Comparison of ENCODE assay signal across 17 cellular contexts in genomic region chr2:45436456-45436855, GRCh38.
DNase-seq lines count a peak whose midpoint lies in the region; ATAC-seq, FAIRE-seq and TF ChIP-seq lines count a peak whose summit lies in the region.
"Had no signal": no experiment of that assay in that cellular context is flagged by ENCODE, and none has a peak within 500 bp of the region (broad histone marks: within the 10 kb centered on the region; RNA-seq: fewer than 3 reads in every experiment).

No MANE protein-coding gene starts in this region.

- no peak for DNase-seq in stimulated activated naive CD8-positive, alpha-beta T cell treated with anti-CD3 and anti-CD28 coated beads, Interleukin-15, Interleukin-2, amounts not matched to agents 100 U/mL and 50 U/mL, for 24 hours
- DNase-seq in Karpas-422 (peak; percentile 5), kidney tubule cell (ENCODE audit: low spot score) (peak; percentile 33), SKM-1 (lab: John Stamatoyannopoulos, UW; ENCODE audit: unreplicated experiment) (no peak), HepG2 (ENCODE audit: low spot score) (no peak), retina (no peak)
- DNase-seq: BE2C; Caco-2; CD8-positive, alpha-beta T cell; GM23248 had no signal

- no peak for TF ChIP-seq RAD21 in HepG2 (CRISPR knock-in tag; IDR thresholded peaks at IDR 0.05)

- H3K27ac ChIP-seq in Karpas-422 (ENCODE audit: low read length), result no peak overlapping the region
- no peak overlapping the region for H3K27ac ChIP-seq in HepG2 (ENCODE audit: extremely low read length, insufficient read depth, low read length)
- H3K27ac ChIP-seq: A549, C4-2B had no signal

- H3K27ac Mint-ChIP-seq in stimulated activated naive CD8-positive, alpha-beta T cell treated with anti-CD3 and anti-CD28 coated beads, Interleukin-15, Interleukin-2, amounts not matched to agents 100 ng/mL and 50 ng/mL, for 24 hours, result peak overlapping the region; percentile 52
- H3K27ac Mint-ChIP-seq: CD8-positive, alpha-beta T cell had no signal

- no peak overlapping the region for H2AFZ ChIP-seq in Karpas-422 (ENCODE audit: low read length)
- H2AFZ ChIP-seq in HepG2 (ENCODE audit: low read length), result no peak overlapping the region
- H2AFZ ChIP-seq: GM23248 had no signal

- no TSS peak for BruUV-seq in HepG2 (replicated peaks; lab: Mats Ljungman, UMichigan)

- H3K4me3 Mint-ChIP-seq in stimulated activated naive CD8-positive, alpha-beta T cell treated with anti-CD3 and anti-CD28 coated beads, Interleukin-15, Interleukin-2, amounts not matched to agents 100 ng/mL and 50 ng/mL, for 24 hours, result no peak overlapping the region
- H3K4me3 Mint-ChIP-seq: CD8-positive, alpha-beta T cell had no signal

- H3K9ac ChIP-seq in Karpas-422 (ENCODE audit: low read length) (no peak overlapping the region), HepG2 (ENCODE audit: insufficient read depth, low read depth, low read length) (no peak overlapping the region)
- H3K9ac ChIP-seq: GM23248 had no signal

- no peaks in the 10 kb centered on the region for H3K27me3 Mint-ChIP-seq in stimulated activated naive CD8-positive, alpha-beta T cell treated with anti-CD3 and anti-CD28 coated beads, Interleukin-15, Interleukin-2, amounts not matched to agents 100 ng/mL and 50 ng/mL, for 24 hours
- H3K27me3 Mint-ChIP-seq: IgD-negative memory B cell had no signal

- H3K27me3 ChIP-seq in Karpas-422 (ENCODE audit: low read length) (no peaks in the 10 kb centered on the region), HepG2 (ENCODE audit: control insufficient read depth in 1 of 2, insufficient read depth in 2 of 2, low read length in 2 of 2) (no peaks in the 10 kb centered on the region)
- H3K27me3 ChIP-seq: BE2C had no signal

- TF ChIP-seq EP300 in HepG2 (IDR thresholded peaks at IDR 0.05; ENCODE audit: low read depth in 2 of 2, low read length in 2 of 2), result no peak
- TF ChIP-seq EP300 in HepG2 (CRISPR knock-in tag; IDR thresholded peaks at IDR 0.05; ENCODE audit: borderline replicate concordance), result no peak

- H3K9me3 ChIP-seq in Karpas-422 (ENCODE audit: low read length), result no peaks in the 10 kb centered on the region
- H3K9me3 ChIP-seq in HepG2 (ENCODE audit: low read length), result no peaks in the 10 kb centered on the region
- H3K9me3 ChIP-seq: A549, BE2C, Caco-2 had no signal

- H4K20me1 ChIP-seq in Karpas-422 (ENCODE audit: insufficient read depth, low read depth, low read length) (no peaks in the 10 kb centered on the region), HepG2 (ENCODE audit: insufficient read depth, low read length) (no peaks in the 10 kb centered on the region)

- H3K4me1 Mint-ChIP-seq in stimulated activated naive CD8-positive, alpha-beta T cell treated with anti-CD3 and anti-CD28 coated beads, Interleukin-15, Interleukin-2, amounts not matched to agents 100 ng/mL and 50 ng/mL, for 24 hours (ENCODE audit: low read depth), result peaks cover 7% of the 10 kb centered on the region

- H3K9me2 ChIP-seq in Karpas-422 (replicated peaks; ENCODE audit: insufficient read depth, low read length), result no peaks in the 10 kb centered on the region

- POLR2A ChIA-PET in HepG2 (lab: Yijun Ruan, JAX), result no interaction called here

- H3K36me3 Mint-ChIP-seq in stimulated activated naive CD8-positive, alpha-beta T cell treated with anti-CD3 and anti-CD28 coated beads, Interleukin-15, Interleukin-2, amounts not matched to agents 100 ng/mL and 50 ng/mL, for 24 hours (ENCODE audit: low read depth), result peaks cover 40% of the 10 kb centered on the region

- H3K79me2 ChIP-seq in Karpas-422 (ENCODE audit: low read length) (no peaks in the 10 kb centered on the region), HepG2 (ENCODE audit: insufficient read depth, low read length) (no peaks in the 10 kb centered on the region)

- no peak overlapping the region for H3K4me2 ChIP-seq in Karpas-422 (ENCODE audit: low read depth, low read length, poor library complexity, severe bottlenecking)
- no peak overlapping the region for H3K4me2 ChIP-seq in HepG2 (ENCODE audit: low read depth, low read length)
- H3K4me2 ChIP-seq: A549 had no signal

- no peak overlapping the region for H3K4me3 ChIP-seq in Karpas-422 (ENCODE audit: low read length)
- H3K4me3 ChIP-seq in HepG2 (replicated peaks in 1 of 3; ENCODE audit: insufficient read depth in 1 of 3, low read depth in 2 of 3, low read length in 3 of 3), result no peak overlapping the region
- H3K4me3 ChIP-seq: A549, GM23248 had no signal

- intact Hi-C loops in HepG2 (cut with micrococcal nuclease; ENCODE audit: unreplicated experiment), result no loop called here

- peaks cover 22% of the 10 kb centered on the region for H3K9me3 Mint-ChIP-seq in stimulated activated naive CD8-positive, alpha-beta T cell treated with anti-CD3 and anti-CD28 coated beads, Interleukin-15, Interleukin-2, amounts not matched to agents 100 ng/mL and 50 ng/mL, for 24 hours

- H3K36me3 ChIP-seq in Karpas-422 (ENCODE audit: insufficient read depth, low read length), result no peaks in the 10 kb centered on the region
- no peaks in the 10 kb centered on the region; a peak in 1 of 5 replicates for H3K36me3 ChIP-seq in HepG2 (replicated peaks in 1 of 2; ENCODE audit: control insufficient read depth in 1 of 2, insufficient read depth in 2 of 2, low read length in 2 of 2)
- H3K36me3 ChIP-seq: BE2C had no signal

- in situ Hi-C loops in HepG2 (cut with HindIII; ENCODE audit: extremely low pct_ligation_motif_present, low pct_unique_long_range_greater_than_20kb), result no loop called here

- no peak for FAIRE-seq in HepG2 (lab: Jason Lieb, UNC)
- FAIRE-seq: A549, GM18507, H54 had no signal

- CTCF ChIA-PET in HepG2 (lab: Yijun Ruan, JAX; ENCODE audit: low intra/inter-chr PET ratio, low total read pairs), result no interaction called here

- ATAC-seq in stimulated activated naive CD8-positive, alpha-beta T cell treated with anti-CD3 and anti-CD28 coated beads, Interleukin-15, Interleukin-2, amounts not matched to agents 100 U/mL and 50 U/mL, for 24 hours, result no peak
- no peak for ATAC-seq in HepG2
- ATAC-seq: A549; CD8-positive, alpha-beta T cell; HCT116 had no signal

- no peak for TF ChIP-seq POLR2A in HepG2 (IDR thresholded peaks at IDR 0.05; ENCODE audit: insufficient read depth in 1 of 2, low read depth in 2 of 2, low read length in 2 of 2)

- TF ChIP-seq CTCF in HepG2 (CRISPR knock-in tag; IDR thresholded peaks at IDR 0.05), result no peak

- H3K4me1 ChIP-seq in Karpas-422 (ENCODE audit: low read length) (peaks cover 25% of the 10 kb centered on the region), HepG2 (ENCODE audit: insufficient read depth, low read length) (peaks cover 10% of the 10 kb centered on the region; the same call in 1 of the 2 replicates)
- H3K4me1 ChIP-seq: BE2C had no signal

- over 99% methylated on average over 2 of the region's 2 CpGs for WGBS in HepG2 (ENCODE audit: low lambda C conversion rate)

TF ChIP-seq in HepG2, 621 proteins besides CTCF, POLR2A, EP300 and RAD21:
- TF ChIP-seq ZNF747 (CRISPR knock-in tag; IDR thresholded peaks at IDR 0.05; ENCODE audit: borderline replicate concordance), result no peak
- TF ChIP-seq ZSCAN31 (CRISPR knock-in tag; IDR thresholded peaks at IDR 0.05; ENCODE audit: low read depth), result no peak
- TF ChIP-seq SMAD9 (CRISPR knock-in tag; IDR thresholded peaks at IDR 0.05), result no peak
- no peak for TF ChIP-seq CC2D1A (CRISPR knock-in tag; IDR thresholded peaks at IDR 0.05)
- no peak for TF ChIP-seq U2AF1 (optimal IDR thresholded peaks at IDR 0.05; ENCODE audit: low read depth, low read length)
- TF ChIP-seq USF2 (IDR thresholded peaks at IDR 0.05; ENCODE audit: low read depth, low read length), result no peak
- TF ChIP-seq USF2 (CRISPR knock-in tag; IDR thresholded peaks at IDR 0.05; ENCODE audit: borderline replicate concordance), result no peak

Comparison
In these comparisons a context has a peak if more than half of its experiments do, and no peak if none do; other contexts are left out.
1. DNase-seq: peak in Karpas-422 (single experiment) and kidney tubule cell (single experiment); none in stimulated activated naive CD8-positive, alpha-beta T cell treated with anti-CD3 and anti-CD28 coated beads, Interleukin-15, Interleukin-2, amounts not matched to agents 100 U/mL and 50 U/mL, for 24 hours (single experiment), SKM-1 (single experiment), HepG2 (single experiment) and retina (single experiment).